18 cellular contexts compared by ENCODE assay signal in the genomic region with DNA sequence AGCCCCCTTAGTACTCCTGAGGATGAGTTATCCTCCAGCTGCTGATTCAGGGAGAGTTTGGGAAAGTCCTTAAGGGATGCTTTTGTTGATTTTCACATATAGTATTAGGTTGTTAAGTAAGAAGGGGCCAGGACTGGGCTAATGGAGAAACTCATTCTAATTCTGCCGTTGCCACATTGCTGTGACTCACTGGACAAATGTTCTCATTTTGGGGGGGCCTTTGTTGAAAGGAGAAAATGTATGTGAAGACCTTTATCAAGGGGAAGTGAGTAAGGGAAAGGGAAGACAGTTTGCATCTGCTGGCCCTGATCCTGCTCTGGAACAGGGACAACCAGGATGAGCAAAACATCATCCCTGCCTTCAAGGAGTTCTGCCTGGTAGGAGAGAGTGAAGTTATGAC.
DNase-seq lines count a peak whose midpoint lies in the region; ATAC-seq and TF ChIP-seq lines count a peak whose summit lies in the region.
"Had no signal": no experiment of that assay in that cellular context is flagged by ENCODE, and none has a peak within 500 bp of the region (broad histone marks: within the 10 kb centered on the region; RNA-seq: fewer than 3 reads in every experiment).

No MANE protein-coding gene starts in this region.

- no peaks in the 10 kb centered on the region for H3K9me3 ChIP-seq in testis
- H3K9me3 ChIP-seq: ovary had no signal

- intact Hi-C loops in left ventricle myocardium superior (cut with micrococcal nuclease) (no loop called here), testis (cut with DNase I; ENCODE audit: low total_unique reads) (no loop called here)

- no peak overlapping the region for H3K4me3 ChIP-seq in AG10803 (ENCODE audit: low read length)
- no peak overlapping the region for H3K4me3 ChIP-seq in brain microvascular endothelial cell (ENCODE audit: low read depth, low read length)
- no peak overlapping the region for H3K4me3 ChIP-seq in testis
- H3K4me3 ChIP-seq: GM12878, ovary had no signal

- no peak for ATAC-seq in left ventricle myocardium superior
- ATAC-seq: GM12878 had no signal

- no peak for TF ChIP-seq CTCF in AG10803 (conservative IDR thresholded peaks at IDR 0.05; ENCODE audit: low read length)
- TF ChIP-seq CTCF in brain microvascular endothelial cell (IDR thresholded peaks at IDR 0.05; ENCODE audit: low read depth, low read length, missing control alignments) = no peak
- no peak for TF ChIP-seq CTCF in testis (IDR thresholded peaks at IDR 0.05)

- H3K36me3 ChIP-seq in brain microvascular endothelial cell (replicated peaks) = no peaks in the 10 kb centered on the region
- H3K36me3 ChIP-seq in testis (ENCODE audit: low read depth, missing control alignments) = no peaks in the 10 kb centered on the region
- H3K36me3 ChIP-seq: ovary had no signal

- peak; percentile 87 for DNase-seq in AG10803 (ENCODE audit: low read depth)
- DNase-seq in HT1080 (ENCODE audit: low read depth) = peak; percentile 95
- peak; percentile 71 for DNase-seq in brain microvascular endothelial cell
- peak; percentile 17 to 86 for DNase-seq in lung microvascular endothelial cell (ENCODE audit: low read depth in 2 of 2)
- DNase-seq in left ventricle myocardium superior = no peak
- no peak for DNase-seq in stimulated activated CD4-positive, alpha-beta T cell treated with anti-CD3 and anti-CD28 coated beads, Interleukin-4, amount 100 ng/mL, for 4 hours
- DNase-seq in testis = no peak
- no peak for DNase-seq in NCI-H774 (lab: John Stamatoyannopoulos, UW)
- DNase-seq: activated CD4-positive, alpha-beta T cell treated with anti-CD3 and anti-CD28 coated beads for 1 hour; activated naive CD8-positive, alpha-beta T cell treated with anti-CD3 and anti-CD28 coated beads, Interleukin-2, amount 10 ng/mL, durations not matched to agents 7 days and 5 days; activated T-cell treated with anti-CD3 and anti-CD28 coated beads, Interleukin-2, amount 50 U/mL, for 1 hour; DMS153; foreskin melanocyte; NCI-H1105 treated with DMSO at 0.1 percent for 48 hours; OCI-M1; ovary; stimulated activated CD4-positive, alpha-beta T cell treated with anti-CD3 and anti-CD28 coated beads, Interleukin-12 subunit alpha, Interleukin-12 subunit beta, amount 100 ng/mL, for 4 hours had no signal

- H3K27ac ChIP-seq in brain microvascular endothelial cell (no peak overlapping the region), testis (no peak overlapping the region)
- H3K27ac ChIP-seq: ovary had no signal

- no peaks in the 10 kb centered on the region for H3K4me1 ChIP-seq in testis

- TF ChIP-seq POLR2A in testis (IDR thresholded peaks at IDR 0.05) = no peak

- 63 to 75% methylated on average over 1 of the region's 1 CpG for WGBS in testis, 2 donors

- H3K27me3 ChIP-seq in brain microvascular endothelial cell (replicated peaks) (no peaks in the 10 kb centered on the region), testis (no peaks in the 10 kb centered on the region)
- H3K27me3 ChIP-seq: ovary had no signal

- in situ Hi-C loops in brain microvascular endothelial cell (cut with HindIII; ENCODE audit: low pct_ligation_motif_present, low sequenced_read_pairs) = no loop called here

Comparison
In these comparisons a context has a peak if more than half of its experiments do, and no peak if none do; other contexts are left out.
1. DNase-seq: peak in AG10803 (single experiment), HT1080 (single experiment), brain microvascular endothelial cell (single experiment) and lung microvascular endothelial cell (2 of 2); none in left ventricle myocardium superior (single experiment), stimulated activated CD4-positive, alpha-beta T cell treated with anti-CD3 and anti-CD28 coated beads, Interleukin-4, amount 100 ng/mL, for 4 hours (0 of 2), testis (single experiment) and NCI-H774 (single experiment).